16 cellular contexts compared by ENCODE assay signal in genomic region chr2:85713836-85714235, GRCh38.
DNase-seq lines count a peak whose midpoint lies in the region; ATAC-seq and TF ChIP-seq lines count a peak whose summit lies in the region.
"Had no signal": no experiment of that assay in that cellular context is flagged by ENCODE, and none has a peak within 500 bp of the region (broad histone marks: within the 10 kb centered on the region; RNA-seq: fewer than 3 reads in every experiment).

No MANE protein-coding gene starts in this region.

- no peaks in the 10 kb centered on the region for H3K36me3 Mint-ChIP-seq in nephron (ENCODE audit: low read depth)

- DNase-seq in DMS153 treated with DMSO at 0.1 percent for 48 hours (lab: John Stamatoyannopoulos, UW; ENCODE audit: unreplicated experiment) (peak; percentile 11), NCI-H1105 (lab: John Stamatoyannopoulos, UW) (peak; percentile 17), SHP77 treated with DMSO at 0.1 percent for 48 hours (lab: John Stamatoyannopoulos, UW) (peak; percentile 31), kidney glomerular epithelial cell (lab: John Stamatoyannopoulos, UW) (no peak)
- DNase-seq: activated naive CD4-positive, alpha-beta T cell treated with Interleukin-2 at 50 U/mL for 16 hours; endodermal cell; foreskin melanocyte; immature natural killer cell; NCI-H1048; stimulated activated CD4-positive, alpha-beta T cell treated with anti-CD3 and anti-CD28 coated beads, Interleukin-2, amount 100 ng/mL, for 24 hours; stimulated activated CD8-positive, alpha-beta memory T cell treated with anti-CD3 and anti-CD28 coated beads, Interleukin-4, amount 100 ng/mL, for 48 hours had no signal

- H3K4me3 Mint-ChIP-seq in nephron: no peak overlapping the region
- H3K4me3 Mint-ChIP-seq: endodermal cell, immature natural killer cell had no signal

- H3K9me3 Mint-ChIP-seq in nephron: no peaks in the 10 kb centered on the region
- H3K9me3 Mint-ChIP-seq: endodermal cell, immature natural killer cell had no signal

- H3K4me1 Mint-ChIP-seq in nephron: peaks cover 5% of the 10 kb centered on the region

- no peak for ATAC-seq in HG02938 (IDR thresholded peaks at IDR 0.05; ENCODE audit: unreplicated experiment)
- no peak for ATAC-seq in HG03045 (IDR thresholded peaks at IDR 0.05; ENCODE audit: unreplicated experiment)
- no peak for ATAC-seq in GM18511 (IDR thresholded peaks at IDR 0.05; ENCODE audit: unreplicated experiment)
- ATAC-seq: GM12878 had no signal

- no peak for TF ChIP-seq CTCF in nephron (IDR thresholded peaks at IDR 0.05; ENCODE audit: unreplicated experiment in 3 of 3)

- peaks cover 29% of the 10 kb centered on the region for H3K27me3 Mint-ChIP-seq in nephron (ENCODE audit: low read depth)

- H3K27ac Mint-ChIP-seq in nephron: peak overlapping the region in 2 of 3 experiments; percentile 34 to 76
- H3K27ac Mint-ChIP-seq: endodermal cell, immature natural killer cell had no signal
